ENCODE assay signal across 8 cellular contexts in the genomic region with DNA sequence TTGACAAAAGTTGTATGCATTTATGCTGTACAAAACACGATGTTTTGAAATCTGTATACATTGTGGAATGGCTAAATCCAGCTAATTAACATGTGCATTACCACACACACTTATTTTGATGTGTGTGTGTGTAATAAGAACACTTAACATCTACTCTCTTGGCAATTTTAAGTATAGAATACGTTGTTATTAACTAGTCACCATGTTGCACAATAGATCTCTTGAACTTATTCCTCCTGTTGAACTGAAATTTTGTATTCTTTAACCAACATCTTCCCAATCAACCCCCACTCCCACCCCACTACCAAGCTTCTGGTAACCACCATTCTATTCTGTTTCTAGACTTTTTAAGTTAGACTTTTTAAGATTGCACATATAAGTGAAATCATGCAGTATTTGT.
"Had no signal": no experiment of that assay in that cellular context is flagged by ENCODE, and none has a peak within 500 bp of the region (broad histone marks: within the 10 kb centered on the region; RNA-seq: fewer than 3 reads in every experiment).

No MANE protein-coding gene starts in this region.

- ATAC-seq: GM23338 had no signal

- H3K4me2 ChIP-seq: GM23338, KMS-11 had no signal

- H3K9me3 Mint-ChIP-seq: GM23338, H9 had no signal

- H3K9ac ChIP-seq: KMS-11 had no signal

- H2AFZ ChIP-seq: GM23338 had no signal

- H3K4me3 Mint-ChIP-seq: GM23338, H9 had no signal

- FAIRE-seq: H1, H54, HTR-8/SVneo had no signal

- DNase-seq: H9, HCEC 1CT, KBM-7 had no signal

- H3K27ac ChIP-seq: KMS-11 had no signal

- H3K27ac Mint-ChIP-seq: GM23338, H9 had no signal

- H3K4me3 ChIP-seq: GM23338 had no signal
